Comparison of ENCODE assay signal across 25 cellular contexts in the genomic region with DNA sequence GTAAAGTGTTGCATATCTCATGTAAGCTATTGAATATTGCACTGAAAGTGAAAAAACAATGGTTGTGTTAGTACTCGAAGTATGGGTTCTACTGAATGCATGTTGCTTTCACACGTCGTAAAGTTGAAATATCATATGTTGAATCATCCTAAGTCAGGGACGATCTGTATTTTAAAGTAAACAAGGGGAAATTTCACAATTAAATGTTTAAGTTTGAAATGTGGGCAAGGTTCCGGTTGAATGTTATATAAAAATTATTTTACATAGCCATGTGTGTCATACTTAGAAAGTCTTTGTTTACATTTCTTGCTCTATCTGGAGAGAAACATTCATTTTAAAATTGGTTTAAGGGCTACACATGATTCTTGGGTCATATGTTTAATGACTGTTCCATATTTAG.
"Had no signal": no experiment of that assay in that cellular context is flagged by ENCODE, and none has a peak within 500 bp of the region (broad histone marks: within the 10 kb centered on the region; RNA-seq: fewer than 3 reads in every experiment).

No MANE protein-coding gene starts in this region.

- H3K27me3 Mint-ChIP-seq: natural killer cell treated with Interleukin-12 subunit alpha and Interleukin-12 subunit beta and Interleukin-15 and Interleukin-18, amount 100 ng/mL, for 72 hours; stimulated activated memory B cell treated with anti-CD40 and anti-IgM and Interleukin-4, amounts not matched to agents 10 μg/mL and 1 μg/mL and 100 μg/mL, for 72 hours; stimulated activated naive CD8-positive, alpha-beta T cell treated with anti-CD3 and anti-CD28 coated beads, Interleukin-15, Interleukin-2, amounts not matched to agents 100 ng/mL and 50 ng/mL, for 24 hours had no signal

- H3K36me3 ChIP-seq: gastrocnemius medialis, heart right ventricle, left ventricle myocardium inferior, neutrophil, right lobe of liver, upper lobe of left lung, uterus had no signal

- H3K4me1 ChIP-seq: gastrocnemius medialis, psoas muscle, tibial artery, uterus had no signal

- H3K27ac Mint-ChIP-seq: endodermal cell; natural killer cell treated with Interleukin-12 subunit alpha and Interleukin-12 subunit beta and Interleukin-15 and Interleukin-18, amount 100 ng/mL, for 72 hours; stimulated activated memory B cell treated with anti-CD40 and anti-IgM and Interleukin-4, amounts not matched to agents 10 μg/mL and 1 μg/mL and 100 μg/mL, for 72 hours; stimulated activated naive CD8-positive, alpha-beta T cell treated with anti-CD3 and anti-CD28 coated beads, Interleukin-15, Interleukin-2, amounts not matched to agents 100 ng/mL and 50 ng/mL, for 24 hours had no signal

- H3K27me3 ChIP-seq: gastrocnemius medialis, heart right ventricle, neutrophil, right lobe of liver, spleen, tibial artery, upper lobe of left lung, uterus had no signal

- H3K4me3 ChIP-seq: coronary artery, gastrocnemius medialis, heart right ventricle, left ventricle myocardium inferior, lung, psoas muscle, right lobe of liver, spleen, tibial artery, upper lobe of left lung, uterus had no signal

- H3K36me3 Mint-ChIP-seq: natural killer cell treated with Interleukin-12 subunit alpha and Interleukin-12 subunit beta and Interleukin-15 and Interleukin-18, amount 100 ng/mL, for 72 hours; stimulated activated memory B cell treated with anti-CD40 and anti-IgM and Interleukin-4, amounts not matched to agents 10 μg/mL and 1 μg/mL and 100 μg/mL, for 72 hours had no signal

- H3K9me3 Mint-ChIP-seq: endodermal cell; natural killer cell treated with Interleukin-12 subunit alpha and Interleukin-12 subunit beta and Interleukin-15 and Interleukin-18, amount 100 ng/mL, for 72 hours; stimulated activated memory B cell treated with anti-CD40 and anti-IgM and Interleukin-4, amounts not matched to agents 10 μg/mL and 1 μg/mL and 100 μg/mL, for 72 hours had no signal

- H3K4me3 Mint-ChIP-seq: endodermal cell; natural killer cell treated with Interleukin-12 subunit alpha and Interleukin-12 subunit beta and Interleukin-15 and Interleukin-18, amount 100 ng/mL, for 72 hours; stimulated activated memory B cell treated with anti-CD40 and anti-IgM and Interleukin-4, amounts not matched to agents 10 μg/mL and 1 μg/mL and 100 μg/mL, for 72 hours; stimulated activated naive CD8-positive, alpha-beta T cell treated with anti-CD3 and anti-CD28 coated beads, Interleukin-15, Interleukin-2, amounts not matched to agents 100 ng/mL and 50 ng/mL, for 24 hours had no signal

- H3K27ac ChIP-seq: coronary artery, gastrocnemius medialis, heart right ventricle, left ventricle myocardium inferior, neutrophil, psoas muscle, right lobe of liver, spleen, tibial artery, upper lobe of left lung, uterus had no signal

- ATAC-seq: gastrocnemius medialis; heart right ventricle; natural killer cell treated with Interleukin-12 subunit alpha and Interleukin-12 subunit beta and Interleukin-15 and Interleukin-18, amount 100 ng/mL, for 72 hours; psoas muscle; right lobe of liver; stimulated activated memory B cell treated with anti-CD40 and anti-IgM and Interleukin-4, amounts not matched to agents 10 μg/mL and 1 μg/mL and 100 μg/mL, for 72 hours had no signal

- H3K9me3 ChIP-seq: gastrocnemius medialis, heart right ventricle, left ventricle myocardium inferior, neutrophil, psoas muscle, right lobe of liver, spleen, tibial artery, upper lobe of left lung, uterus had no signal

- DNase-seq: effector CD4-positive, alpha-beta T cell; endodermal cell; erythroblast; gastrocnemius medialis; heart right ventricle; hypothalamus; left ventricle myocardium inferior; mesenchymal stem cell; midbrain; psoas muscle; retina; right lobe of liver; spleen; stimulated activated CD4-positive, alpha-beta T cell treated with anti-CD3 and anti-CD28 coated beads, Interleukin-15, amount 100 ng/mL, for 24 hours; stimulated activated CD4-positive, alpha-beta T cell treated with anti-CD3 and anti-CD28 coated beads, Interleukin-1b, Interleukin-23, amount 100 ng/mL, for 48 hours; stimulated activated CD4-positive, alpha-beta T cell treated with anti-CD3 and anti-CD28 coated beads, Interleukin-4, amount 100 ng/mL, for 24 hours; tibial artery; upper lobe of left lung; uterus had no signal
